In the genomic region with DNA sequence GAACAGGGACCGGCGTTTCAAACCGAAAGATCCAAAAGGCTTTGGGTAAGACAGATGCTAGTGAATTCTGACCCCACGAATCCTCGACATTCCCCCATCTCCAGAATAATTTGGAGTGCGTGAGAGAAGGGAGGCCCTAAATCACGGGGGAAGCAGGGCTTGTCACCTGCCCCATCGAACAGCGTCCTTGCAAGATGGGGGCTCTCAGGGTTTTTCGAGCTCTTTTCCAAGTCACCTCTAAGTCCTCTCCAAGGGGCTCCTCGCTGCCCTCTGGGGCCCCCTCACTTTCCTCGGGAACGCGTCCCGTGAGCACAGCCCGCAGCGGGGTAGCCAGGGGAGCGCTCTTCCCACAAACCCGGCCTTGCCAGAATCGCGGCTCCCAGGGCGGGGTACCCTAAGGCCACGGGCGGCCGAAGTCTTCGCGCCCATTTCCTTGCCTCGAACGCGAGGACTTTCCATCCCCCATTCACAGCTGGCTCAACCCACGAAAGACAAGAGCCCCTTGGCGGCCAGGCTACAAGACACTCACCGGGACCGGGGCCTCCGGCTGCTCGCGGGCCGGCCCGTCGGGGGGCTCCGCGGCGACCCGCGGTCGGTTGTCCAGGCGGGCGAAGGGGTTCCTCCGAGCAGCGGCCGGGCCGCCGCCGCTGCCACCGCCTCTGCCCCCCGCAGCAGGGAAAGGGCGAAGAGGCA, we compare ENCODE assay signal across 1 cellular context.
TF ChIP-seq lines count a peak whose summit lies in the region.

No MANE protein-coding gene starts in this region.

TF ChIP-seq in K562, 482 proteins besides CTCF, POLR2A, EP300 and RAD21 (continued from another document):
- peak; percentile 16 to 80 for TF ChIP-seq E2F6 (IDR thresholded peaks at IDR 0.05; ENCODE audit: borderline replicate concordance in 1 of 2, extremely low read depth in 1 of 2, insufficient read depth in 1 of 2, insufficient read length in 1 of 2, low read depth in 1 of 2, low read length in 1 of 2, poor library complexity in 1 of 2, severe bottlenecking in 1 of 2)
- TF ChIP-seq U2AF1 (optimal IDR thresholded peaks at IDR 0.05; ENCODE audit: low read depth, low read length) = no peak
- TF ChIP-seq ZBTB9 (CRISPR knock-in tag; IDR thresholded peaks at IDR 0.05) = no peak
- TF ChIP-seq MTA3 (IDR thresholded peaks at IDR 0.05; ENCODE audit: borderline replicate concordance) = no peak
- TF ChIP-seq, protein P1, sequence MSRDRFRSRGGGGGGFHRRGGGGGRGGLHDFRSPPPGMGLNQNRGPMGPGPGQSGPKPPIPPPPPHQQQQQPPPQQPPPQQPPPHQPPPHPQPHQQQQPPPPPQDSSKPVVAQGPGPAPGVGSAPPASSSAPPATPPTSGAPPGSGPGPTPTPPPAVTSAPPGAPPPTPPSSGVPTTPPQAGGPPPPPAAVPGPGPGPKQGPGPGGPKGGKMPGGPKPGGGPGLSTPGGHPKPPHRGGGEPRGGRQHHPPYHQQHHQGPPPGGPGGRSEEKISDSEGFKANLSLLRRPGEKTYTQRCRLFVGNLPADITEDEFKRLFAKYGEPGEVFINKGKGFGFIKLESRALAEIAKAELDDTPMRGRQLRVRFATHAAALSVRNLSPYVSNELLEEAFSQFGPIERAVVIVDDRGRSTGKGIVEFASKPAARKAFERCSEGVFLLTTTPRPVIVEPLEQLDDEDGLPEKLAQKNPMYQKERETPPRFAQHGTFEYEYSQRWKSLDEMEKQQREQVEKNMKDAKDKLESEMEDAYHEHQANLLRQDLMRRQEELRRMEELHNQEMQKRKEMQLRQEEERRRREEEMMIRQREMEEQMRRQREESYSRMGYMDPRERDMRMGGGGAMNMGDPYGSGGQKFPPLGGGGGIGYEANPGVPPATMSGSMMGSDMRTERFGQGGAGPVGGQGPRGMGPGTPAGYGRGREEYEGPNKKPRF (IDR thresholded peaks at IDR 0.05; ENCODE audit: low read depth, low read length) = no peak
- no peak for TF ChIP-seq TAF15 (IDR thresholded peaks at IDR 0.05; ENCODE audit: low read depth, low read length)
- 0 out of 2 replicates have a peak, but pooled peaks have one; percentile 12 for TF ChIP-seq KLF1 (tag; IDR thresholded peaks at IDR 0.05)
- no peak for TF ChIP-seq JUND (IDR thresholded peaks at IDR 0.05; ENCODE audit: borderline replicate concordance, low read depth, low read length)
- no peak for TF ChIP-seq JUND (tag; IDR thresholded peaks at IDR 0.05; ENCODE audit: borderline replicate concordance, low read depth, low read length)
- peak; percentile 41; the same call in 1 of the 2 replicates for TF ChIP-seq ZNF444 (CRISPR knock-in tag; IDR thresholded peaks at IDR 0.05)
- no peak for TF ChIP-seq MCM3 (IDR thresholded peaks at IDR 0.05)
- no peak for TF ChIP-seq SREBF1 (IDR thresholded peaks at IDR 0.05; ENCODE audit: borderline replicate concordance, low read depth, low read length)
- TF ChIP-seq, protein P2, sequence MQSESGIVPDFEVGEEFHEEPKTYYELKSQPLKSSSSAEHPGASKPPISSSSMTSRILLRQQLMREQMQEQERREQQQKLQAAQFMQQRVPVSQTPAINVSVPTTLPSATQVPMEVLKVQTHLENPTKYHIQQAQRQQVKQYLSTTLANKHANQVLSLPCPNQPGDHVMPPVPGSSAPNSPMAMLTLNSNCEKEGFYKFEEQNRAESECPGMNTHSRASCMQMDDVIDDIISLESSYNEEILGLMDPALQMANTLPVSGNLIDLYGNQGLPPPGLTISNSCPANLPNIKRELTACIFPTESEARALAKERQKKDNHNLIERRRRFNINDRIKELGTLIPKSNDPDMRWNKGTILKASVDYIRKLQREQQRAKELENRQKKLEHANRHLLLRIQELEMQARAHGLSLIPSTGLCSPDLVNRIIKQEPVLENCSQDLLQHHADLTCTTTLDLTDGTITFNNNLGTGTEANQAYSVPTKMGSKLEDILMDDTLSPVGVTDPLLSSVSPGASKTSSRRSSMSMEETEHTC (IDR thresholded peaks at IDR 0.05) = no peak
- no peak for TF ChIP-seq ZNF740 (CRISPR knock-in tag; IDR thresholded peaks at IDR 0.05)
- TF ChIP-seq ZNF740 (tag; IDR thresholded peaks at IDR 0.05) = no peak
- TF ChIP-seq WHSC1 (IDR thresholded peaks at IDR 0.05; ENCODE audit: low read length) = no peak
- no peak for TF ChIP-seq RHOXF2B (CRISPR knock-in tag; conservative IDR thresholded peaks at IDR 0.05)
- TF ChIP-seq, protein P3, sequence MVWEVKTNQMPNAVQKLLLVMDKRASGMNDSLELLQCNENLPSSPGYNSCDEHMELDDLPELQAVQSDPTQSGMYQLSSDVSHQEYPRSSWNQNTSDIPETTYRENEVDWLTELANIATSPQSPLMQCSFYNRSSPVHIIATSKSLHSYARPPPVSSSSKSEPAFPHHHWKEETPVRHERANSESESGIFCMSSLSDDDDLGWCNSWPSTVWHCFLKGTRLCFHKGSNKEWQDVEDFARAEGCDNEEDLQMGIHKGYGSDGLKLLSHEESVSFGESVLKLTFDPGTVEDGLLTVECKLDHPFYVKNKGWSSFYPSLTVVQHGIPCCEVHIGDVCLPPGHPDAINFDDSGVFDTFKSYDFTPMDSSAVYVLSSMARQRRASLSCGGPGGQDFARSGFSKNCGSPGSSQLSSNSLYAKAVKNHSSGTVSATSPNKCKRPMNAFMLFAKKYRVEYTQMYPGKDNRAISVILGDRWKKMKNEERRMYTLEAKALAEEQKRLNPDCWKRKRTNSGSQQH (CRISPR knock-in tag; IDR thresholded peaks at IDR 0.05) = no peak
- TF ChIP-seq MCM7 (IDR thresholded peaks at IDR 0.05) = no peak
- TF ChIP-seq ZNF592 (IDR thresholded peaks at IDR 0.05) = no peak
- TF ChIP-seq NCOR1 (IDR thresholded peaks at IDR 0.05) = no peak
- TF ChIP-seq, protein P4, sequence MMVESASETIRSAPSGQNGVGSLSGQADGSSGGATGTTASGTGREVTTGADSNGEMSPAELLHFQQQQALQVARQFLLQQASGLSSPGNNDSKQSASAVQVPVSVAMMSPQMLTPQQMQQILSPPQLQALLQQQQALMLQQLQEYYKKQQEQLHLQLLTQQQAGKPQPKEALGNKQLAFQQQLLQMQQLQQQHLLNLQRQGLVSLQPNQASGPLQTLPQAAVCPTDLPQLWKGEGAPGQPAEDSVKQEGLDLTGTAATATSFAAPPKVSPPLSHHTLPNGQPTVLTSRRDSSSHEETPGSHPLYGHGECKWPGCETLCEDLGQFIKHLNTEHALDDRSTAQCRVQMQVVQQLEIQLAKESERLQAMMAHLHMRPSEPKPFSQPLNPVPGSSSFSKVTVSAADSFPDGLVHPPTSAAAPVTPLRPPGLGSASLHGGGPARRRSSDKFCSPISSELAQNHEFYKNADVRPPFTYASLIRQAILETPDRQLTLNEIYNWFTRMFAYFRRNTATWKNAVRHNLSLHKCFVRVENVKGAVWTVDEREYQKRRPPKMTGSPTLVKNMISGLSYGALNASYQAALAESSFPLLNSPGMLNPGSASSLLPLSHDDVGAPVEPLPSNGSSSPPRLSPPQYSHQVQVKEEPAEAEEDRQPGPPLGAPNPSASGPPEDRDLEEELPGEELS (CRISPR knock-in tag; IDR thresholded peaks at IDR 0.05; ENCODE audit: borderline replicate concordance) = no peak
- TF ChIP-seq NONO (IDR thresholded peaks at IDR 0.05; ENCODE audit: low read depth in 2 of 2, low read length in 1 of 2) = no peak
- TF ChIP-seq RBM15 (IDR thresholded peaks at IDR 0.05; ENCODE audit: insufficient read depth, low read length) = no peak
- peak; percentile 53 for TF ChIP-seq ZFX (CRISPR knock-in tag; IDR thresholded peaks at IDR 0.05)
- TF ChIP-seq NUFIP1 (IDR thresholded peaks at IDR 0.05; ENCODE audit: partially characterized antibody) = no peak
- TF ChIP-seq DMBX1 (CRISPR knock-in tag; IDR thresholded peaks at IDR 0.05; ENCODE audit: borderline replicate concordance) = 0 out of 2 replicates have a peak, but pooled peaks have one; percentile 28
- TF ChIP-seq TCF15 (CRISPR knock-in tag; IDR thresholded peaks at IDR 0.05) = 0 out of 2 replicates have a peak, but pooled peaks have one; percentile 40
- no peak for TF ChIP-seq CC2D1A (IDR thresholded peaks at IDR 0.05)
- no peak for TF ChIP-seq SRSF7 (optimal IDR thresholded peaks at IDR 0.05; ENCODE audit: low read depth, low read length)
- TF ChIP-seq CREB3 (tag; conservative IDR thresholded peaks at IDR 0.05; ENCODE audit: low read depth) = no peak
- no peak for TF ChIP-seq MTA2 (IDR thresholded peaks at IDR 0.05; ENCODE audit: low read depth)
- 0 out of 2 replicates have a peak, but pooled peaks have one; percentile 14 for TF ChIP-seq JUNB (CRISPR knock-in tag; conservative IDR thresholded peaks at IDR 0.05)
- TF ChIP-seq TARDBP (IDR thresholded peaks at IDR 0.05) = no peak
- TF ChIP-seq SMC3 (conservative IDR thresholded peaks at IDR 0.05; ENCODE audit: insufficient read depth, low read depth, low read length) = no peak
- TF ChIP-seq CHD1 (IDR thresholded peaks at IDR 0.05; ENCODE audit: low read length) = peak; percentile 79
- TF ChIP-seq RBM34 (IDR thresholded peaks at IDR 0.05; ENCODE audit: borderline replicate concordance, insufficient read depth, low read length) = no peak
- TF ChIP-seq LCOR (CRISPR knock-in tag; IDR thresholded peaks at IDR 0.05) = peak; percentile 61; the same call in 1 of the 2 replicates
- TF ChIP-seq MEF2D (tag; conservative IDR thresholded peaks at IDR 0.05; ENCODE audit: low read depth) = no peak
- no peak for TF ChIP-seq ZNF175 (CRISPR knock-in tag; IDR thresholded peaks at IDR 0.05; ENCODE audit: low read depth)
- no peak for TF ChIP-seq POLR2G (IDR thresholded peaks at IDR 0.05; ENCODE audit: low read depth, low read length)
- TF ChIP-seq ARHGAP35 (IDR thresholded peaks at IDR 0.05; ENCODE audit: partially characterized antibody) = no peak
- no peak for TF ChIP-seq RBFOX2 (IDR thresholded peaks at IDR 0.05; ENCODE audit: low read depth, low read length)
- no peak for TF ChIP-seq SIN3B (IDR thresholded peaks at IDR 0.05; ENCODE audit: low read depth)
- TF ChIP-seq HDAC2 (IDR thresholded peaks at IDR 0.05) = no peak
- TF ChIP-seq NBN (IDR thresholded peaks at IDR 0.05; ENCODE audit: low read depth) = no peak
- no peak for TF ChIP-seq E2F3 (CRISPR knock-in tag; IDR thresholded peaks at IDR 0.05)
- no peak for TF ChIP-seq KHSRP (IDR thresholded peaks at IDR 0.05)
- TF ChIP-seq CXXC5 (CRISPR knock-in tag; IDR thresholded peaks at IDR 0.05) = no peak
- no peak for TF ChIP-seq EZH2 (IDR thresholded peaks at IDR 0.05; ENCODE audit: borderline replicate concordance, low read depth, low read length)
- TF ChIP-seq ZBTB1 (CRISPR knock-in tag; IDR thresholded peaks at IDR 0.05; ENCODE audit: borderline replicate concordance, low read depth) = no peak
- no peak for TF ChIP-seq NFIC (IDR thresholded peaks at IDR 0.05)
